ENCODE assay signal across 1 cellular context in the genomic region with DNA sequence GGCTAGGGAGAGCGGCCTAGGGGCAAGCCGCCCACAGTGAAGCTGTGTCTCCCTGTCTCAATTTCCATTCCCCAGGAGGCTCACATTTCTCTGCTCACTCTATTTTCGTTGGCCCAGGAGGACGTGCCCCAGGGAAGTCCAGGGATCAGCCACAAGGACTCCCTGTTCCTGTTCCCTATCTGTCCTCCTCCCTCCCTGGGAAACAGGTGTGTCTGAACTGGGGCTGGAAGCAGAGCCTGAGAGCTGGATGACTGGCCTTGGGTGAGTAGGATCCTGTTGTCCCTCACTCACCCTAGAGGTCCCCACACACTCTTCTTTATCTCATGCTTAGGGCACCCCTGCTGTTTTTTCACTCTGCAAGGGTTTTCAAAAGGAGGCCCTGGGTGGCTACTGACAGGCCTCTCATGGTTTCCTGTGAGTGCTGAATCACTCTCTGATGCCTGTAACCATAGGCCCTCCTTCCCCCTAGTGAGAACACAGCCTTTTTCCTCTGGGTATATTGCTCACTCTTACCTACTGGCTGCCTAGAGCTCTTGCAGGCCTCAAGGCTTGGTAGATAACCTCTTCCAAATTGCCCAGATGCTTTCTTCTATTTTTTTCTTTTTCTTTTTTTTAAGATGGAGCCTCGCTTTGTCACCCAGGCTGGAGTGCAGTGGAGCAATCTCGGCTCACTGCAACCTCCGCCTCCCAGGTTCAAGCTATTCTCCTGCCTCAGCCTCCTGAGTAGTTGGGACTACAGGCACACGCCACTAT.
A peak's percentile ranks its signal among the peaks of the same experiment; 100 is the strongest.
TF ChIP-seq lines count a peak whose summit lies in the region.

No MANE protein-coding gene starts in this region.

TF ChIP-seq in K562, 482 proteins besides CTCF, POLR2A, EP300 and RAD21 (continued from another document and continues in another):
- TF ChIP-seq, protein P1, sequence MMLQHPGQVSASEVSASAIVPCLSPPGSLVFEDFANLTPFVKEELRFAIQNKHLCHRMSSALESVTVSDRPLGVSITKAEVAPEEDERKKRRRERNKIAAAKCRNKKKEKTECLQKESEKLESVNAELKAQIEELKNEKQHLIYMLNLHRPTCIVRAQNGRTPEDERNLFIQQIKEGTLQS (IDR thresholded peaks at IDR 0.05): peak; percentile 41
- TF ChIP-seq, protein P1 (CRISPR knock-in tag; conservative IDR thresholded peaks at IDR 0.05): no peak
- TF ChIP-seq HCFC1 (IDR thresholded peaks at IDR 0.05; ENCODE audit: low read depth, low read length): 0 out of 2 replicates have a peak, but pooled peaks have one; percentile 47
- TF ChIP-seq DNMT1 (IDR thresholded peaks at IDR 0.05): no peak
- TF ChIP-seq ZFP36 (IDR thresholded peaks at IDR 0.05; ENCODE audit: low read depth, low read length, partially characterized antibody): peak; percentile 24
- TF ChIP-seq MTA1 (IDR thresholded peaks at IDR 0.05; ENCODE audit: borderline replicate concordance): peak; percentile 52; the same call in 1 of the 2 replicates
- peak; percentile 66 for TF ChIP-seq MYC (IDR thresholded peaks at IDR 0.05; ENCODE audit: low read depth, low read length)
- peak; percentile 18; the same call in 1 of the 2 replicates for TF ChIP-seq MYC (CRISPR knock-in tag; IDR thresholded peaks at IDR 0.05; ENCODE audit: borderline replicate concordance, low read depth)
- TF ChIP-seq LEF1 (IDR thresholded peaks at IDR 0.05): peak; percentile 80
- TF ChIP-seq TEAD2 (tag; IDR thresholded peaks at IDR 0.05): no peak
- peak; percentile 53; the same call in 1 of the 2 replicates for TF ChIP-seq EHMT2 (IDR thresholded peaks at IDR 0.05)
- TF ChIP-seq MEIS2 (IDR thresholded peaks at IDR 0.05; ENCODE audit: partially characterized antibody): peak; percentile 63
- TF ChIP-seq, protein P2, sequence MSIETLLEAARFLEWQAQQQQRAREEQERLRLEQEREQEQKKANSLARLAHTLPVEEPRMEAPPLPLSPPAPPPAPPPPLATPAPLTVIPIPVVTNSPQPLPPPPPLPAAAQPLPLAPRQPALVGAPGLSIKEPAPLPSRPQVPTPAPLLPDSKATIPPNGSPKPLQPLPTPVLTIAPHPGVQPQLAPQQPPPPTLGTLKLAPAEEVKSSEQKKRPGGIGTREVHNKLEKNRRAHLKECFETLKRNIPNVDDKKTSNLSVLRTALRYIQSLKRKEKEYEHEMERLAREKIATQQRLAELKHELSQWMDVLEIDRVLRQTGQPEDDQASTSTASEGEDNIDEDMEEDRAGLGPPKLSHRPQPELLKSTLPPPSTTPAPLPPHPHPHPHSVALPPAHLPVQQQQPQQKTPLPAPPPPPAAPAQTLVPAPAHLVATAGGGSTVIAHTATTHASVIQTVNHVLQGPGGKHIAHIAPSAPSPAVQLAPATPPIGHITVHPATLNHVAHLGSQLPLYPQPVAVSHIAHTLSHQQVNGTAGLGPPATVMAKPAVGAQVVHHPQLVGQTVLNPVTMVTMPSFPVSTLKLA (conservative IDR thresholded peaks at IDR 0.05): peak in 1 of 2 experiments; percentile 66; a peak in 2 of 4 replicates
- TF ChIP-seq, protein P3, sequence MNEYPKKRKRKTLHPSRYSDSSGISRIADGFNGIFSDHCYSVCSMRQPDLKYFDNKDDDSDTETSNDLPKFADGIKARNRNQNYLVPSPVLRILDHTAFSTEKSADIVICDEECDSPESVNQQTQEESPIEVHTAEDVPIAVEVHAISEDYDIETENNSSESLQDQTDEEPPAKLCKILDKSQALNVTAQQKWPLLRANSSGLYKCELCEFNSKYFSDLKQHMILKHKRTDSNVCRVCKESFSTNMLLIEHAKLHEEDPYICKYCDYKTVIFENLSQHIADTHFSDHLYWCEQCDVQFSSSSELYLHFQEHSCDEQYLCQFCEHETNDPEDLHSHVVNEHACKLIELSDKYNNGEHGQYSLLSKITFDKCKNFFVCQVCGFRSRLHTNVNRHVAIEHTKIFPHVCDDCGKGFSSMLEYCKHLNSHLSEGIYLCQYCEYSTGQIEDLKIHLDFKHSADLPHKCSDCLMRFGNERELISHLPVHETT (CRISPR knock-in tag; conservative IDR thresholded peaks at IDR 0.05 in 1 of 2, IDR thresholded peaks at IDR 0.05 in 1 of 2): peak in 1 of 2 experiments; percentile 89; a peak in 2 of 4 replicates
- TF ChIP-seq SREBF2 (CRISPR knock-in tag; IDR thresholded peaks at IDR 0.05): no peak
- peak; percentile 81; the same call in 1 of the 2 replicates for TF ChIP-seq RNF2 (IDR thresholded peaks at IDR 0.05)
- peak; percentile 51; the same call in 1 of the 2 replicates for TF ChIP-seq E2F3 (CRISPR knock-in tag; IDR thresholded peaks at IDR 0.05)
- peak; percentile 62 for TF ChIP-seq CTBP1 (IDR thresholded peaks at IDR 0.05; ENCODE audit: borderline replicate concordance)
- peak; percentile 60 for TF ChIP-seq FOSL1 (tag; conservative IDR thresholded peaks at IDR 0.05)
- TF ChIP-seq, protein P4, sequence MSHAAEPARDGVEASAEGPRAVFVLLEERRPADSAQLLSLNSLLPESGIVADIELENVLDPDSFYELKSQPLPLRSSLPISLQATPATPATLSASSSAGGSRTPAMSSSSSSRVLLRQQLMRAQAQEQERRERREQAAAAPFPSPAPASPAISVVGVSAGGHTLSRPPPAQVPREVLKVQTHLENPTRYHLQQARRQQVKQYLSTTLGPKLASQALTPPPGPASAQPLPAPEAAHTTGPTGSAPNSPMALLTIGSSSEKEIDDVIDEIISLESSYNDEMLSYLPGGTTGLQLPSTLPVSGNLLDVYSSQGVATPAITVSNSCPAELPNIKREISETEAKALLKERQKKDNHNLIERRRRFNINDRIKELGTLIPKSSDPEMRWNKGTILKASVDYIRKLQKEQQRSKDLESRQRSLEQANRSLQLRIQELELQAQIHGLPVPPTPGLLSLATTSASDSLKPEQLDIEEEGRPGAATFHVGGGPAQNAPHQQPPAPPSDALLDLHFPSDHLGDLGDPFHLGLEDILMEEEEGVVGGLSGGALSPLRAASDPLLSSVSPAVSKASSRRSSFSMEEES (CRISPR knock-in tag; IDR thresholded peaks at IDR 0.05): 0 out of 2 replicates have a peak, but pooled peaks have one; percentile 0
- TF ChIP-seq ASH1L (IDR thresholded peaks at IDR 0.05; ENCODE audit: borderline replicate concordance, low read depth, partially characterized antibody): peak; percentile 28
- peak; percentile 61; the same call in 1 of the 2 replicates for TF ChIP-seq SMARCA5 (IDR thresholded peaks at IDR 0.05)
- peak; percentile 64 for TF ChIP-seq CXXC5 (CRISPR knock-in tag; IDR thresholded peaks at IDR 0.05)
- peak; percentile 25; the same call in 1 of the 2 replicates for TF ChIP-seq MBD2 (IDR thresholded peaks at IDR 0.05; ENCODE audit: borderline replicate concordance, low read depth)
- TF ChIP-seq ZNF589 (CRISPR knock-in tag; IDR thresholded peaks at IDR 0.05; ENCODE audit: low read depth): peak; percentile 80; the same call in 1 of the 2 replicates
- TF ChIP-seq TAF1 (IDR thresholded peaks at IDR 0.05; ENCODE audit: control insufficient read depth, extremely low read depth, insufficient read depth, low read length, severe bottlenecking): peak; percentile 45
- 0 out of 2 replicates have a peak, but pooled peaks have one; percentile 18 for TF ChIP-seq HDAC8 (tag; IDR thresholded peaks at IDR 0.05)
- TF ChIP-seq, protein P5, sequence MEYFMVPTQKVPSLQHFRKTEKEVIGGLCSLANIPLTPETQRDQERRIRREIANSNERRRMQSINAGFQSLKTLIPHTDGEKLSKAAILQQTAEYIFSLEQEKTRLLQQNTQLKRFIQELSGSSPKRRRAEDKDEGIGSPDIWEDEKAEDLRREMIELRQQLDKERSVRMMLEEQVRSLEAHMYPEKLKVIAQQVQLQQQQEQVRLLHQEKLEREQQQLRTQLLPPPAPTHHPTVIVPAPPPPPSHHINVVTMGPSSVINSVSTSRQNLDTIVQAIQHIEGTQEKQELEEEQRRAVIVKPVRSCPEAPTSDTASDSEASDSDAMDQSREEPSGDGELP (CRISPR knock-in tag; IDR thresholded peaks at IDR 0.05; ENCODE audit: borderline replicate concordance): peak; percentile 42; the same call in 1 of the 2 replicates
- 0 out of 2 replicates have a peak, but pooled peaks have one; percentile 26 for TF ChIP-seq PHF21A (IDR thresholded peaks at IDR 0.05; ENCODE audit: borderline replicate concordance, low read depth)
- no peak for TF ChIP-seq PHB (CRISPR knock-in tag; IDR thresholded peaks at IDR 0.05)
- TF ChIP-seq RBM15 (IDR thresholded peaks at IDR 0.05; ENCODE audit: insufficient read depth, low read length): no peak
- peak; percentile 68; the same call in 1 of the 2 replicates for TF ChIP-seq ZKSCAN8 (CRISPR knock-in tag; IDR thresholded peaks at IDR 0.05)
- 0 out of 2 replicates have a peak, but pooled peaks have one; percentile 3 for TF ChIP-seq KLF13 (tag; IDR thresholded peaks at IDR 0.05; ENCODE audit: borderline replicate concordance, low read depth)
- TF ChIP-seq, protein P6, sequence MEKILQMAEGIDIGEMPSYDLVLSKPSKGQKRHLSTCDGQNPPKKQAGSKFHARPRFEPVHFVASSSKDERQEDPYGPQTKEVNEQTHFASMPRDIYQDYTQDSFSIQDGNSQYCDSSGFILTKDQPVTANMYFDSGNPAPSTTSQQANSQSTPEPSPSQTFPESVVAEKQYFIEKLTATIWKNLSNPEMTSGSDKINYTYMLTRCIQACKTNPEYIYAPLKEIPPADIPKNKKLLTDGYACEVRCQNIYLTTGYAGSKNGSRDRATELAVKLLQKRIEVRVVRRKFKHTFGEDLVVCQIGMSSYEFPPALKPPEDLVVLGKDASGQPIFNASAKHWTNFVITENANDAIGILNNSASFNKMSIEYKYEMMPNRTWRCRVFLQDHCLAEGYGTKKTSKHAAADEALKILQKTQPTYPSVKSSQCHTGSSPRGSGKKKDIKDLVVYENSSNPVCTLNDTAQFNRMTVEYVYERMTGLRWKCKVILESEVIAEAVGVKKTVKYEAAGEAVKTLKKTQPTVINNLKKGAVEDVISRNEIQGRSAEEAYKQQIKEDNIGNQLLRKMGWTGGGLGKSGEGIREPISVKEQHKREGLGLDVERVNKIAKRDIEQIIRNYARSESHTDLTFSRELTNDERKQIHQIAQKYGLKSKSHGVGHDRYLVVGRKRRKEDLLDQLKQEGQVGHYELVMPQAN (IDR thresholded peaks at IDR 0.05; ENCODE audit: borderline replicate concordance): 0 out of 2 replicates have a peak, but pooled peaks have one; percentile 16
- TF ChIP-seq FUS (optimal IDR thresholded peaks at IDR 0.05; ENCODE audit: low read depth, low read length): no peak
- no peak for TF ChIP-seq PCBP2 (IDR thresholded peaks at IDR 0.05; ENCODE audit: low read depth, low read length, poor library complexity, severe bottlenecking)
- TF ChIP-seq ZNF316 (IDR thresholded peaks at IDR 0.05): peak; percentile 93
- peak; percentile 58 for TF ChIP-seq TBP (optimal IDR thresholded peaks at IDR 0.05; ENCODE audit: low read depth, low read length)
- TF ChIP-seq, protein P7, sequence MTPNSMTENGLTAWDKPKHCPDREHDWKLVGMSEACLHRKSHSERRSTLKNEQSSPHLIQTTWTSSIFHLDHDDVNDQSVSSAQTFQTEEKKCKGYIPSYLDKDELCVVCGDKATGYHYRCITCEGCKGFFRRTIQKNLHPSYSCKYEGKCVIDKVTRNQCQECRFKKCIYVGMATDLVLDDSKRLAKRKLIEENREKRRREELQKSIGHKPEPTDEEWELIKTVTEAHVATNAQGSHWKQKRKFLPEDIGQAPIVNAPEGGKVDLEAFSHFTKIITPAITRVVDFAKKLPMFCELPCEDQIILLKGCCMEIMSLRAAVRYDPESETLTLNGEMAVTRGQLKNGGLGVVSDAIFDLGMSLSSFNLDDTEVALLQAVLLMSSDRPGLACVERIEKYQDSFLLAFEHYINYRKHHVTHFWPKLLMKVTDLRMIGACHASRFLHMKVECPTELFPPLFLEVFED (CRISPR knock-in tag; conservative IDR thresholded peaks at IDR 0.05): 0 out of 2 replicates have a peak, but pooled peaks have one; percentile 8
- TF ChIP-seq, protein P8, sequence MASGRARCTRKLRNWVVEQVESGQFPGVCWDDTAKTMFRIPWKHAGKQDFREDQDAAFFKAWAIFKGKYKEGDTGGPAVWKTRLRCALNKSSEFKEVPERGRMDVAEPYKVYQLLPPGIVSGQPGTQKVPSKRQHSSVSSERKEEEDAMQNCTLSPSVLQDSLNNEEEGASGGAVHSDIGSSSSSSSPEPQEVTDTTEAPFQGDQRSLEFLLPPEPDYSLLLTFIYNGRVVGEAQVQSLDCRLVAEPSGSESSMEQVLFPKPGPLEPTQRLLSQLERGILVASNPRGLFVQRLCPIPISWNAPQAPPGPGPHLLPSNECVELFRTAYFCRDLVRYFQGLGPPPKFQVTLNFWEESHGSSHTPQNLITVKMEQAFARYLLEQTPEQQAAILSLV (tag; IDR thresholded peaks at IDR 0.05): 0 out of 2 replicates have a peak, but pooled peaks have one; percentile 47
- peak; percentile 43; the same call in 1 of the 2 replicates for TF ChIP-seq ETV1 (tag; conservative IDR thresholded peaks at IDR 0.05; ENCODE audit: low read depth)
- 0 out of 2 replicates have a peak, but pooled peaks have one; percentile 29 for TF ChIP-seq POLR2G (IDR thresholded peaks at IDR 0.05; ENCODE audit: low read depth, low read length)
- peak; percentile 97 for TF ChIP-seq NFE2 (IDR thresholded peaks at IDR 0.05; ENCODE audit: low read depth)
- TF ChIP-seq SUPT5H (IDR thresholded peaks at IDR 0.05): no peak
- peak; percentile 90 for TF ChIP-seq DPF2 (IDR thresholded peaks at IDR 0.05)
- TF ChIP-seq, protein P9, sequence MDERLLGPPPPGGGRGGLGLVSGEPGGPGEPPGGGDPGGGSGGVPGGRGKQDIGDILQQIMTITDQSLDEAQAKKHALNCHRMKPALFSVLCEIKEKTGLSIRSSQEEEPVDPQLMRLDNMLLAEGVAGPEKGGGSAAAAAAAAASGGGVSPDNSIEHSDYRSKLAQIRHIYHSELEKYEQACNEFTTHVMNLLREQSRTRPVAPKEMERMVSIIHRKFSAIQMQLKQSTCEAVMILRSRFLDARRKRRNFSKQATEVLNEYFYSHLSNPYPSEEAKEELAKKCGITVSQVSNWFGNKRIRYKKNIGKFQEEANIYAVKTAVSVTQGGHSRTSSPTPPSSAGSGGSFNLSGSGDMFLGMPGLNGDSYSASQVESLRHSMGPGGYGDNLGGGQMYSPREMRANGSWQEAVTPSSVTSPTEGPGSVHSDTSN (CRISPR knock-in tag; IDR thresholded peaks at IDR 0.05; ENCODE audit: low read depth): no peak
- TF ChIP-seq, protein P9 (tag; conservative IDR thresholded peaks at IDR 0.05; ENCODE audit: low read depth): peak; percentile 46; the same call in 1 of the 2 replicates
- TF ChIP-seq ZNF143 (CRISPR knock-in tag; IDR thresholded peaks at IDR 0.05): no peak
- no peak for TF ChIP-seq ZNF696 (CRISPR knock-in tag; conservative IDR thresholded peaks at IDR 0.05)
- 0 out of 2 replicates have a peak, but pooled peaks have one; percentile 38 for TF ChIP-seq ADNP (tag; IDR thresholded peaks at IDR 0.05)
- peak; percentile 29; the same call in 1 of the 2 replicates for TF ChIP-seq CEBPB (tag; IDR thresholded peaks at IDR 0.05)
- TF ChIP-seq GABPB1 (CRISPR knock-in tag; IDR thresholded peaks at IDR 0.05): peak; percentile 31; the same call in 1 of the 2 replicates
- peak; percentile 85 for TF ChIP-seq SMAD4 (CRISPR knock-in tag; conservative IDR thresholded peaks at IDR 0.05)
